In genomic region chr2:214100488-214100887, GRCh38 we compare ENCODE assay signal across 15 cellular contexts.
DNase-seq lines count a peak whose midpoint lies in the region; ATAC-seq and TF ChIP-seq lines count a peak whose summit lies in the region.
"Had no signal": no experiment of that assay in that cellular context is flagged by ENCODE, and none has a peak within 500 bp of the region (broad histone marks: within the 10 kb centered on the region; RNA-seq: fewer than 3 reads in every experiment).

No MANE protein-coding gene starts in this region.

- no peak overlapping the region for H2AFZ ChIP-seq in GM23338

- no peaks in the 10 kb centered on the region for H3K79me2 ChIP-seq in GM23338 (replicated peaks; ENCODE audit: insufficient read depth)

- no peaks in the 10 kb centered on the region; the same call in 1 of the 2 replicates for H4K20me1 ChIP-seq in GM23338 (replicated peaks; ENCODE audit: insufficient read depth)

- H3K9me2 ChIP-seq in GM23338 (ENCODE audit: insufficient read depth), result no peaks in the 10 kb centered on the region

- TF ChIP-seq RAD21 in Ishikawa (IDR thresholded peaks at IDR 0.05; ENCODE audit: low read depth), result no peak

- no peaks in the 10 kb centered on the region for H3K36me3 Mint-ChIP-seq in GM23338 (ENCODE audit: low read depth)
- H3K36me3 Mint-ChIP-seq: CD4-positive, alpha-beta memory T cell had no signal

- no peak for DNase-seq in GM23338 (ENCODE audit: low spot score)
- DNase-seq in fibroblast of mammary gland (ENCODE audit: low read depth), result peak; percentile 2
- DNase-seq in A172 (ENCODE audit: low spot score), result no peak
- no peak for DNase-seq in ACHN
- no peak for DNase-seq in germinal center (ENCODE audit: low spot score)
- DNase-seq: C1 segment of cervical spinal cord; Calu3; CD4-positive, alpha-beta memory T cell; COR-L47; DMS53; DMS79 treated with DMSO at 0.1 percent for 48 hours; GF-D8; GOT3 had no signal

- no peak overlapping the region for H3K4me2 ChIP-seq in GM23338

- no peak overlapping the region for H3K27ac Mint-ChIP-seq in GM23338
- H3K27ac Mint-ChIP-seq: CD4-positive, alpha-beta memory T cell had no signal

- peaks cover 16% of the 10 kb centered on the region for H3K4me1 Mint-ChIP-seq in GM23338
- H3K4me1 Mint-ChIP-seq: CD4-positive, alpha-beta memory T cell had no signal

- H3K27me3 Mint-ChIP-seq in GM23338 (ENCODE audit: insufficient read depth, low read depth, poor library complexity), result no peaks in the 10 kb centered on the region

- no peak for TF ChIP-seq EP300 in Ishikawa (IDR thresholded peaks at IDR 0.05; ENCODE audit: borderline replicate concordance)

- H3K36me3 ChIP-seq in GM23338 (ENCODE audit: insufficient read depth), result no peaks in the 10 kb centered on the region
- H3K36me3 ChIP-seq: HAP-1 had no signal

- no peak overlapping the region for H3K27ac ChIP-seq in GM23338 (ENCODE audit: low read depth)

- H3K4me3 Mint-ChIP-seq in GM23338, result no peak overlapping the region
- H3K4me3 Mint-ChIP-seq: CD4-positive, alpha-beta memory T cell had no signal

- H3K27me3 ChIP-seq in GM23338 (ENCODE audit: insufficient read depth), result no peaks in the 10 kb centered on the region

- H3F3A ChIP-seq in GM23338 (replicated peaks; ENCODE audit: low read depth), result no peaks in the 10 kb centered on the region

- no peak for TF ChIP-seq CTCF in GM23338 (conservative IDR thresholded peaks at IDR 0.05; ENCODE audit: low read depth in 2 of 2)
- no peak for TF ChIP-seq CTCF in fibroblast of mammary gland (conservative IDR thresholded peaks at IDR 0.05; ENCODE audit: control insufficient read depth, insufficient read depth, low read depth, low read length)

- peaks cover 6% of the 10 kb centered on the region; the same call in 1 of the 2 replicates for H3K4me1 ChIP-seq in GM23338 (ENCODE audit: insufficient read depth)
- H3K4me1 ChIP-seq: HAP-1 had no signal

- ATAC-seq in GM23338, result no peak

- in situ Hi-C loops in ACHN (cut with HindIII; ENCODE audit: low pct_ligation_motif_present, low pct_unique_long_range_greater_than_20kb, low sequenced_read_pairs), result no loop called here

- no peak overlapping the region for H3K4me3 ChIP-seq in GM23338
- no peak overlapping the region for H3K4me3 ChIP-seq in fibroblast of mammary gland (ENCODE audit: control insufficient read depth, low read depth, low read length)
- H3K4me3 ChIP-seq: HAP-1 had no signal

- no peaks in the 10 kb centered on the region for H3K9me3 Mint-ChIP-seq in GM23338

TF ChIP-seq in GM23338, 12 proteins besides CTCF, POLR2A, EP300 and RAD21:
- TF ChIP-seq JUNB (IDR thresholded peaks at IDR 0.05; ENCODE audit: unreplicated experiment) (no peak), ZNF114 (CRISPR knock-in tag; IDR thresholded peaks at IDR 0.05) (no peak), REST (IDR thresholded peaks at IDR 0.05; ENCODE audit: unreplicated experiment) (peak; percentile 36)
TF ChIP-seq in GM23338: peak in this region for 1.

TF ChIP-seq in Ishikawa, 13 proteins besides CTCF, POLR2A, EP300 and RAD21:
- TF ChIP-seq YY1 (IDR thresholded peaks at IDR 0.05; ENCODE audit: low read depth), result no peak
- peak; percentile 69 for TF ChIP-seq REST (IDR thresholded peaks at IDR 0.05; ENCODE audit: low read depth)
